ENCODE assay signal across 20 cellular contexts in genomic region chr13:30441304-30441703, GRCh38. TPM values are rescaled to one million over a fixed set of nuclear protein-coding genes. Genes with fewer than 3 reads are reported as not detected.
DNase-seq lines count a peak whose midpoint lies in the region; ATAC-seq, FAIRE-seq and TF ChIP-seq lines count a peak whose summit lies in the region.
"Had no signal": no experiment of that assay in that cellular context is flagged by ENCODE, and none has a peak within 500 bp of the region (broad histone marks: within the 10 kb centered on the region; RNA-seq: fewer than 3 reads in every experiment).

No MANE protein-coding gene starts in this region.

- peaks cover 3% of the 10 kb centered on the region for H3K36me3 Mint-ChIP-seq in CD4-positive, CD25-positive, alpha-beta regulatory T cell

- H3K36me3 ChIP-seq in CD4-positive, CD25-positive, alpha-beta regulatory T cell (ENCODE audit: control insufficient read depth, insufficient read depth, low read length): no peaks in the 10 kb centered on the region
- H3K36me3 ChIP-seq in Loucy (ENCODE audit: insufficient read depth, low read length): no peaks in the 10 kb centered on the region
- no peaks in the 10 kb centered on the region for H3K36me3 ChIP-seq in transverse colon
- H3K36me3 ChIP-seq: heart right ventricle, left ventricle myocardium inferior, right atrium auricular region had no signal

- TF ChIP-seq EP300 in transverse colon (IDR thresholded peaks at IDR 0.05; ENCODE audit: low read depth): no peak

- H3K4me1 Mint-ChIP-seq in CD4-positive, CD25-positive, alpha-beta regulatory T cell: peaks cover 5 to 9% (median 8%) of the 10 kb centered on the region in 4 donors

- peak; percentile 73 for FAIRE-seq in GM19239 (lab: Jason Lieb, UNC)

- peak overlapping the region; percentile 65 for H3K4me2 ChIP-seq in Loucy (ENCODE audit: low read depth, low read length, poor library complexity, severe bottlenecking)

- H3K27me3 Mint-ChIP-seq in CD4-positive, CD25-positive, alpha-beta regulatory T cell: peaks cover 9% of the 10 kb centered on the region

- no peaks in the 10 kb centered on the region for H3K27me3 ChIP-seq in CD4-positive, CD25-positive, alpha-beta regulatory T cell (ENCODE audit: control insufficient read depth, insufficient read depth, low read length)
- H3K27me3 ChIP-seq in Loucy (ENCODE audit: insufficient read depth, low read length, poor library complexity, severe bottlenecking) (no peaks in the 10 kb centered on the region), transverse colon (no peaks in the 10 kb centered on the region)
- H3K27me3 ChIP-seq: right atrium auricular region had no signal

- intact Hi-C loops in transverse colon (cut with DNase I; ENCODE audit: low total_unique reads): no loop called here

- H3K9me3 Mint-ChIP-seq in CD4-positive, CD25-positive, alpha-beta regulatory T cell: peaks cover 0 to 2% (median 0%) of the 10 kb centered on the region in 7 donors

- H3K4me3 ChIP-seq in CD4-positive, CD25-positive, alpha-beta regulatory T cell (ENCODE audit: low read depth, low read length): no peak overlapping the region
- peak overlapping the region; percentile 44 for H3K4me3 ChIP-seq in Loucy (ENCODE audit: low read length, poor library complexity, severe bottlenecking)
- no peak overlapping the region for H3K4me3 ChIP-seq in transverse colon
- H3K4me3 ChIP-seq: heart right ventricle, left ventricle myocardium inferior, right atrium auricular region had no signal

- peak overlapping the region in 2 of 3 donors; percentile 9 to 57 for H3K27ac Mint-ChIP-seq in CD4-positive, CD25-positive, alpha-beta regulatory T cell
- H3K27ac Mint-ChIP-seq: nephron progenitor cell had no signal

- no peaks in the 10 kb centered on the region for H3K79me2 ChIP-seq in Loucy (ENCODE audit: insufficient read depth, low read length)

- no peaks in the 10 kb centered on the region for H3K9me3 ChIP-seq in CD4-positive, CD25-positive, alpha-beta regulatory T cell (ENCODE audit: control insufficient read depth in 2 of 2, low read length in 2 of 2)
- H3K9me3 ChIP-seq in Loucy (ENCODE audit: insufficient read depth, low read depth, low read length): no peaks in the 10 kb centered on the region
- H3K9me3 ChIP-seq in transverse colon: no peaks in the 10 kb centered on the region
- H3K9me3 ChIP-seq: heart right ventricle, left ventricle myocardium inferior, right atrium auricular region had no signal

- H3K9me2 ChIP-seq in Loucy (replicated peaks; ENCODE audit: low read depth, low read length): no peaks in the 10 kb centered on the region

- peaks cover 9% of the 10 kb centered on the region for H3F3A ChIP-seq in Loucy (ENCODE audit: low read depth)

- H3K4me1 ChIP-seq in CD4-positive, CD25-positive, alpha-beta regulatory T cell (ENCODE audit: control insufficient read depth, insufficient read depth, low read length, poor library complexity, severe bottlenecking): no peaks in the 10 kb centered on the region
- H3K4me1 ChIP-seq in Loucy (ENCODE audit: insufficient read depth, low read length, poor library complexity, severe bottlenecking): peaks cover 62% of the 10 kb centered on the region
- H3K4me1 ChIP-seq in transverse colon: peaks cover 7 to 13% (median 10%) of the 10 kb centered on the region in 4 donors

- no peak for DNase-seq in CD4-positive, CD25-positive, alpha-beta regulatory T cell
- DNase-seq in GM19239 (ENCODE audit: insufficient read length, low spot score) (no peak), glomerular visceral epithelial cell (ENCODE audit: extremely low spot score) (peak; percentile 48), transverse colon (no peak), GM13977 (ENCODE audit: low spot score) (no peak)
- DNase-seq: activated CD4-positive, alpha-beta T cell treated with anti-CD3 and anti-CD28 coated beads, Interleukin-2, amount 50 U/mL, for 48 hours; activated naive CD4-positive, alpha-beta T cell; C1 segment of cervical spinal cord; GF-D8; heart right ventricle; left ventricle myocardium inferior; NCI-H1048; NCI-H345; nephron progenitor cell; PC-3 had no signal

- no peak overlapping the region for H3K4me3 Mint-ChIP-seq in CD4-positive, CD25-positive, alpha-beta regulatory T cell
- H3K4me3 Mint-ChIP-seq: nephron progenitor cell had no signal

- H3K9ac ChIP-seq in Loucy (ENCODE audit: low read depth, low read length, poor library complexity, severe bottlenecking): peak overlapping the region; percentile 60

- in situ Hi-C loops in transverse colon (cut with MboI; ENCODE audit: low pct_ligation_motif_present in 1 of 4, low pct_unique_long_range_greater_than_20kb in 1 of 4, low sequenced_read_pairs in 3 of 4) (no loop called here), GM13977 (cut with MboI; ENCODE audit: low pct_unique_long_range_greater_than_20kb, low sequenced_read_pairs, unreplicated experiment) (no loop called here)

- H2AFZ ChIP-seq in Loucy (ENCODE audit: low read length): 0 out of 2 replicates have a peak overlapping the region, but pooled peaks have one; percentile 6

- no peak overlapping the region for H3K27ac ChIP-seq in CD4-positive, CD25-positive, alpha-beta regulatory T cell (ENCODE audit: insufficient read depth, low read length, poor library complexity, severe bottlenecking)
- H3K27ac ChIP-seq in transverse colon: no peak overlapping the region
- H3K27ac ChIP-seq: heart right ventricle, left ventricle myocardium inferior, right atrium auricular region had no signal

- peak in 1 of 2 donors; percentile 37 for ATAC-seq in CD4-positive, CD25-positive, alpha-beta regulatory T cell (ENCODE audit: low read depth in 2 of 2)
- ATAC-seq in HG03521 (IDR thresholded peaks at IDR 0.05; ENCODE audit: unreplicated experiment) (no peak), HG03108 (IDR thresholded peaks at IDR 0.05; ENCODE audit: unreplicated experiment) (no peak)
- ATAC-seq: heart right ventricle, PC-3 had no signal

- WGBS in transverse colon (ENCODE audit: low coverage in 1 of 2), 2 donors: 51 to 54% methylated on average over 3 of the region's 3 CpGs

- TF ChIP-seq CTCF in Loucy (conservative IDR thresholded peaks at IDR 0.05; ENCODE audit: low read length) (no peak), transverse colon (IDR thresholded peaks at IDR 0.05) (no peak), GM13977 (IDR thresholded peaks at IDR 0.05; ENCODE audit: extremely low read depth, insufficient read depth, missing control alignments) (no peak)

- H4K20me1 ChIP-seq in Loucy (ENCODE audit: insufficient read depth, low read length, poor library complexity, severe bottlenecking): no peaks in the 10 kb centered on the region

- no peak for TF ChIP-seq POLR2A in transverse colon (IDR thresholded peaks at IDR 0.05)

RNA-seq across cellular contexts. Expression of gene UBE2L5, which starts 19.0 kb away (rescaled TPM):
- not detected for total RNA-seq in CD4-positive, CD25-positive, alpha-beta regulatory T cell
- not detected for polyA plus RNA-seq in CD4-positive, CD25-positive, alpha-beta regulatory T cell
- not detected for total RNA-seq in transverse colon
- total RNA-seq: HT-29, left ventricle myocardium inferior, PC-3 had no signal

RNA-seq across cellular contexts. Expression of gene HMGB1, which starts 24.4 kb away (rescaled TPM):
- 363 TPM for total RNA-seq in CD4-positive, CD25-positive, alpha-beta regulatory T cell
- 100 to 1,000 TPM; 639 to 723 (median 666) TPM for polyA plus RNA-seq in CD4-positive, CD25-positive, alpha-beta regulatory T cell
- 100 to 1,000 TPM; 131 to 274 (median 152) TPM for total RNA-seq in transverse colon
